Comparison of ENCODE assay signal across 8 cellular contexts in the genomic region with DNA sequence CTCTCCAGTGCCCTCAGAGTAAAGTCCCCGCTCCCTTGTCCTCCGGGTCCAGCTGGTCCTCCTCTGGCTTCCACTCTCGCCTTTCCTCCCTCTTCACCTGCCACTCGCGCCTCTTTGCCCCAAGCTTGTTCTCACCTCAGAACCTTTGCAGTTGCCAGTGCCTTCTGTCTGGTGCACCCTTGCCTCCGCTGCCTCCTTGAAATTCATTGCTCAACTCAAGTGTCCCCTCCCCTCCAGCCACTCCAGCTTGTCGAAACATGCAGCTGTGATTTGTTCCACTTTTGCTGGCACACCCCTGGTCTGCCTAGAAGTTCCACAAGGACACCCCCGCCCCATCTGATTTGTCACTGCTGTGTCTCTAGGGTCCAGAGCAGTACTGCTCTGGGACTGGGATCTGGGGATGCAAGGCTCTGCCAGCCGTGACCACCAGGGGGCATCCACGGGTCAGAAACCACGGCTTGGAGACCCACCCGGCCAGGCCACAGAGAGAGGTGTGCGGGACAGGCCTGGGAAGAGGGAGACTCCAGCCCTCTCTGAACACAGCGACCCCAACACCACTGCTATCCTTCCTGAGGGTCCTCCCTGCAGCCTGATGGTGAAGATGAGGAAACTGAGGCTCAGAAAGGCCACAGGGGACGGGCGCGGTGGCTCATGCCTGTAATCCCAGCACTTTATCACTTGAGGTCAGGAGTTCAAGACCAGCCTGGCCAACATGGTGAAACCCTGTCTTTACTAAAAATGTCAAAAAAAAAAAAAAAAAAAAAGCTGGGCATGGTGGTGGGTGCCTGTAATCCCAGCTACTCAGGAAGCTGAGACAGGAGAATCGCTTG. TPM values are rescaled to one million over a fixed set of nuclear protein-coding genes. Genes with fewer than 3 reads are reported as not detected.
DNase-seq lines count a peak whose midpoint lies in the region; ATAC-seq, FAIRE-seq and TF ChIP-seq lines count a peak whose summit lies in the region.

No MANE protein-coding gene starts in this region.

- peak; percentile 74 for DNase-seq in COLO668 (lab: John Stamatoyannopoulos, UW; ENCODE audit: unreplicated experiment)
- peak; percentile 94 for DNase-seq in HTR-8/SVneo (ENCODE audit: insufficient read length, low spot score)
- DNase-seq in activated T-cell treated with anti-CD3 and anti-CD28 coated beads, Interleukin-2, amount 50 U/mL, for 24 hours, result peak; percentile 92
- peak; percentile 66 to 86 for DNase-seq in erythroblast (lab: John Stamatoyannopoulos, UW)
- DNase-seq in naive B cell, result peak; percentile 75
- DNase-seq in stimulated activated CD8-positive, alpha-beta memory T cell treated with anti-CD3 and anti-CD28 coated beads, Interleukin-7, amount 100 ng/mL, for 4 hours (ENCODE audit: low read depth in 2 of 2), result peak; percentile 60 to 62

- H3K36me3 Mint-ChIP-seq in activated T-cell treated with anti-CD3 and anti-CD28 coated beads, Interleukin-2, amount 50 U/mL, for 24 hours (ENCODE audit: low read depth), result no peaks in the 10 kb centered on the region
- no peaks in the 10 kb centered on the region for H3K36me3 Mint-ChIP-seq in naive B cell

- no peak overlapping the region for H3K4me3 Mint-ChIP-seq in activated T-cell treated with anti-CD3 and anti-CD28 coated beads, Interleukin-2, amount 50 U/mL, for 24 hours
- H3K4me3 Mint-ChIP-seq in naive B cell, result peak overlapping the region in 7 of 8 donors; percentile 27 to 87 (median 63)

- H3K27me3 Mint-ChIP-seq in activated T-cell treated with anti-CD3 and anti-CD28 coated beads, Interleukin-2, amount 50 U/mL, for 24 hours, result no peaks in the 10 kb centered on the region
- no peaks in the 10 kb centered on the region for H3K27me3 Mint-ChIP-seq in naive B cell

- no peaks in the 10 kb centered on the region for H3K9me3 Mint-ChIP-seq in activated T-cell treated with anti-CD3 and anti-CD28 coated beads, Interleukin-2, amount 50 U/mL, for 24 hours
- peaks cover 0 to 3% (median 0%) of the 10 kb centered on the region in 7 donors for H3K9me3 Mint-ChIP-seq in naive B cell

- ATAC-seq in naive B cell (ENCODE audit: low read depth in 2 of 2), result peak; percentile 87 to 91
- no peak for ATAC-seq in HG03521 (IDR thresholded peaks at IDR 0.05; ENCODE audit: unreplicated experiment)

- peak overlapping the region; percentile 11 for H3K27ac Mint-ChIP-seq in activated T-cell treated with anti-CD3 and anti-CD28 coated beads, Interleukin-2, amount 50 U/mL, for 24 hours
- peak overlapping the region; percentile 85 to 96 (median 91) for H3K27ac Mint-ChIP-seq in naive B cell

- TF ChIP-seq POLR2A in erythroblast (IDR thresholded peaks at IDR 0.05; ENCODE audit: low read length), result no peak

- H3K4me1 Mint-ChIP-seq in activated T-cell treated with anti-CD3 and anti-CD28 coated beads, Interleukin-2, amount 50 U/mL, for 24 hours (ENCODE audit: low read depth), result peaks cover 16% of the 10 kb centered on the region
- H3K4me1 Mint-ChIP-seq in naive B cell, result peaks cover 27 to 36% (median 33%) of the 10 kb centered on the region in 3 donors

- FAIRE-seq in HTR-8/SVneo (lab: Jason Lieb, UNC), result peak; percentile 81

TF ChIP-seq in PFSK-1, 5 proteins besides CTCF, POLR2A, EP300 and RAD21:
- peak; percentile 59 for TF ChIP-seq FOXP2 (optimal IDR thresholded peaks at IDR 0.05; ENCODE audit: borderline replicate concordance, extremely low read depth, extremely low read length, insufficient read depth)
- TF ChIP-seq POLR2AphosphoS5 (IDR thresholded peaks at IDR 0.05; ENCODE audit: low read depth, low read length), result no peak

RNA-seq across cellular contexts. Expression of a gene that starts 49.9 kb away (rescaled TPM):
- 110 TPM for polyA plus RNA-seq in PFSK-1 (2012; ENCODE audit: insufficient read length, low read depth)
- 100 to 1,000 TPM; 121 to 135 (median 122) TPM for polyA plus RNA-seq in naive B cell (ENCODE audit: low read depth in 6 of 6)
